Comparison of ENCODE assay signal across 8 cellular contexts in the genomic region with DNA sequence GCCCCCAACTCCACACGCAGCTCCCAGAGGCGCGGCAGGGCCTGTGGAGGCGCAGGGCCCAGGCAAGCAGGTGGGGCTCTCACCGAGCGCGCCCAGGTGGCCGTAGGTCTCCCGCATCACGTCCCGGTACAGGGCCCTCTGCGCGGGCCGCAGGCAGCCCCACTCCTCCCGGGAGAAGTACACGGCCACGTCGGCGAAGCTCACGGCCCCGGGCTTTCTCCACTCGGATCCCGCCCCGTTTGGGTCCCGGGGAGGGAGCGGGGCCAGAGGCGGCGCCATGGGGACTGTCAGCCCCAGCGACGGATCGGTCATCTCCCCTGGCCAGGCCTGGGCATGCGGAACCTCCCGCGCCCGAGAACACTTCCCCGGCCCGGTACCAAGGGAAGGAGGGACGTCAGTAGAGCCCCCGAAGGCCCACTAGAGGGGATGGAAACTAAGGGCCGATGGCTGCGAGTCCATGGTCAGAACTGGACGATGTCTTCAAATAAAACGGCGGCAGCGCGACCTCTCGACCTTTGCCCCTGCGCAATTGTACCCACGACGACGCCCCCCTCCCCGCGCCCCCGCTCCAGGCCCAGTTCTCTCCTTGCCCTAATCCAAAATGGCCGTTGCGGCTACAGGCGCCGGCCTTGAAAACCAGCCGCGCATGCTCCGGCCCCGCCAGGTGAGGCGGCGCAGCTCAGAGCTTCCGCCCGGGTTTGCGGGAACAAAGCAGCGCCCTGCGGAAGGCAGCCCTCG. TPM values are rescaled to one million over a fixed set of nuclear protein-coding genes. Genes with fewer than 3 reads are reported as not detected.
DNase-seq lines count a peak whose midpoint lies in the region; ATAC-seq and TF ChIP-seq lines count a peak whose summit lies in the region.

A gene (minus strand): TSS at position 491 of the 738 bp plus-strand sequence. CDS start 179 bp downstream, at position 312.

- H3K27me3 ChIP-seq in heart right ventricle: no peaks in the 10 kb centered on the region
- no peaks in the 10 kb centered on the region for H3K27me3 ChIP-seq in upper lobe of left lung

- H3K4me1 ChIP-seq in heart right ventricle (peaks cover 0 to 39% (median 30%) of the 10 kb centered on the region in 9 donors), upper lobe of left lung (peaks cover 15 to 42% (median 24%) of the 10 kb centered on the region in 4 donors)

- H3K9me3 ChIP-seq in heart right ventricle (no peaks in the 10 kb centered on the region), upper lobe of left lung (no peaks in the 10 kb centered on the region)

- intact Hi-C loops in T-helper 1 cell treated with Interleukin-12 subunit alpha and Interleukin-12 subunit beta and Interleukin-4 antibody, amounts not matched to agents 30 ng/mL and 1 ng/mL, for 36 hours (cut with micrococcal nuclease): loop anchor here (1.0 to 2.0 kb wide), 12 partner anchors 7 to 214 kb away; a partner anchor contains a TSS
- intact Hi-C loops in heart right ventricle (cut with DNase I): loop anchor here in 9 of 10 donors (1.0 to 10.0 kb wide), 10 partner anchors 22 to 470 kb away; a partner anchor contains a TSS
- intact Hi-C loops in posterior vena cava (cut with DNase I): no loop called here

- H3K27ac ChIP-seq in adipose tissue (ENCODE audit: low read depth, low read length) (peak within 1 kb of the TSS; percentile 75), heart right ventricle (peak within 1 kb of the TSS; percentile 78 to 98 (median 96)), upper lobe of left lung (peak within 1 kb of the TSS; percentile 92 to 98 (median 95))

- DNase-seq in GM03348 (ENCODE audit: low spot score): peak; percentile 92
- peak; percentile 46 for DNase-seq in NCI-H1436 treated with DMSO at 0.1 percent for 48 hours (lab: John Stamatoyannopoulos, UW)
- DNase-seq in heart right ventricle: peak; percentile 94
- peak; percentile 97 for DNase-seq in posterior vena cava (ENCODE audit: low spot score)
- peak; percentile 93 to 96 for DNase-seq in upper lobe of left lung

- TF ChIP-seq CTCF in heart right ventricle (IDR thresholded peaks at IDR 0.05) (peak in 2 of 9 donors; percentile 3 to 26), upper lobe of left lung (IDR thresholded peaks at IDR 0.05) (no peak)

- H3K36me3 ChIP-seq in heart right ventricle (peaks cover 0 to 34% (median 18%) of the 10 kb centered on the region in 9 donors), upper lobe of left lung (peaks cover 0 to 28% (median 14%) of the 10 kb centered on the region in 4 donors)

- TF ChIP-seq POLR2A in upper lobe of left lung (IDR thresholded peaks at IDR 0.05): peak in 2 of 4 donors; percentile 52 to 78

- H3K4me3 ChIP-seq in heart right ventricle: peak within 1 kb of the TSS; percentile 71 to 94 (median 80)
- peak within 1 kb of the TSS; percentile 38 to 83 (median 76) for H3K4me3 ChIP-seq in upper lobe of left lung

- ATAC-seq in HG02571 (IDR thresholded peaks at IDR 0.05; ENCODE audit: unreplicated experiment): peak; percentile 68
- peak; percentile 85 to 96 (median 94) for ATAC-seq in heart right ventricle
- ATAC-seq in upper lobe of left lung (ENCODE audit: low FRiP score in 2 of 2): peak; percentile 95 to 97

- TF ChIP-seq EP300 in upper lobe of left lung (IDR thresholded peaks at IDR 0.05): peak in 1 of 4 donors; percentile 38

- 0 to 1% (median 0%) methylated on average over 57 to 70 of the region's 70 CpGs for WGBS in adipose tissue, 3 donors
- 1% methylated on average over 70 of the region's 70 CpGs for WGBS in heart right ventricle, 2 donors
- 0 to 1% methylated on average over 13 to 45 of the region's 70 CpGs for WGBS in upper lobe of left lung, 2 donors

RNA-seq across cellular contexts. Expression of the gene that starts here (rescaled TPM):
- 13.8 and 14.1 TPM in 2 replicates for total RNA-seq in T-helper 1 cell treated with Interleukin-12 subunit alpha and Interleukin-12 subunit beta and Interleukin-4 antibody, amounts not matched to agents 30 ng/mL and 1 ng/mL, for 36 hours
- polyA plus RNA-seq in adipose tissue (1 to 10 TPM; 3.8 to 6.1 (median 5.3) TPM), heart right ventricle (1 to 10 TPM; 8.5 to 9.2 TPM)
- total RNA-seq in heart right ventricle (10 to 100 TPM in 7 of 10 donors, 1 to 10 TPM in 3; 8.5 to 14.3 (median 10.7) TPM), posterior vena cava (1 to 10 TPM; 9.6 to 9.8 TPM), upper lobe of left lung (10 to 100 TPM; 11.0 to 15.5 (median 11.5) TPM)

Comparison
In these comparisons a context has a peak if more than half of its experiments do, and no peak if none do; other contexts are left out.
1. Peak in every context shown above with its lines: DNase-seq, ATAC-seq, H3K4me3 ChIP-seq and H3K27ac ChIP-seq.
2. DNase-seq: peak in every context shown above with its lines; median percentile 97 in posterior vena cava; 94 in upper lobe of left lung; 94 in heart right ventricle; 92 in GM03348; 46 in NCI-H1436 treated with DMSO at 0.1 percent for 48 hours.
3. intact Hi-C loops: an anchor here in T-helper 1 cell treated with Interleukin-12 subunit alpha and Interleukin-12 subunit beta and Interleukin-4 antibody, amounts not matched to agents 30 ng/mL and 1 ng/mL, for 36 hours (1.0 to 2.0 kb wide) and heart right ventricle (1.0 to 10.0 kb wide); none called in posterior vena cava.